Comparison of ENCODE assay signal across 1 cellular context in genomic region chr17:6712058-6712853, GRCh38.
A peak's percentile ranks its signal among the peaks of the same experiment; 100 is the strongest.
TF ChIP-seq lines count a peak whose summit lies in the region.

No MANE protein-coding gene starts in this region.

TF ChIP-seq in HepG2, 621 proteins besides CTCF, POLR2A, EP300 and RAD21 (continued from another document and continues in another):
- TF ChIP-seq RFX3 (CRISPR knock-in tag; IDR thresholded peaks at IDR 0.05), result no peak
- TF ChIP-seq ZNF513 (CRISPR knock-in tag; conservative IDR thresholded peaks at IDR 0.05), result no peak
- no peak for TF ChIP-seq NFIC (IDR thresholded peaks at IDR 0.05; ENCODE audit: low read length)
- no peak for TF ChIP-seq GATAD1 (CRISPR knock-in tag; IDR thresholded peaks at IDR 0.05)
- no peak; the same call in 1 of the 2 replicates for TF ChIP-seq TOE1 (CRISPR knock-in tag; IDR thresholded peaks at IDR 0.05)
- peak; percentile 82 for TF ChIP-seq TGIF2 (CRISPR knock-in tag; IDR thresholded peaks at IDR 0.05)
- TF ChIP-seq NR1H2 (CRISPR knock-in tag; IDR thresholded peaks at IDR 0.05; ENCODE audit: borderline replicate concordance, low read depth), result peak; percentile 55; the same call in 1 of the 2 replicates
- no peak for TF ChIP-seq IKZF5 (CRISPR knock-in tag; IDR thresholded peaks at IDR 0.05)
- no peak for TF ChIP-seq REST (IDR thresholded peaks at IDR 0.05; ENCODE audit: borderline replicate concordance in 1 of 2, low read depth in 1 of 2, low read length in 2 of 2)
- no peak for TF ChIP-seq GRHL1 (CRISPR knock-in tag; conservative IDR thresholded peaks at IDR 0.05)
- 0 out of 2 replicates have a peak, but pooled peaks have one; percentile 45 for TF ChIP-seq ZNF572 (CRISPR knock-in tag; IDR thresholded peaks at IDR 0.05)
- TF ChIP-seq KDM5B (CRISPR knock-in tag; IDR thresholded peaks at IDR 0.05; ENCODE audit: borderline replicate concordance), result no peak; the same call in 1 of the 2 replicates
- TF ChIP-seq TOPORS (CRISPR knock-in tag; IDR thresholded peaks at IDR 0.05), result no peak
- no peak for TF ChIP-seq RERE (CRISPR knock-in tag; IDR thresholded peaks at IDR 0.05; ENCODE audit: low read depth)
- peak; percentile 87 for TF ChIP-seq ZC3H4 (CRISPR knock-in tag; IDR thresholded peaks at IDR 0.05; ENCODE audit: borderline replicate concordance)
- TF ChIP-seq PBX2 (CRISPR knock-in tag; IDR thresholded peaks at IDR 0.05), result peak; percentile 36; the same call in 1 of the 2 replicates
- no peak for TF ChIP-seq NFIB (CRISPR knock-in tag; IDR thresholded peaks at IDR 0.05; ENCODE audit: borderline replicate concordance)
- TF ChIP-seq BORCS8-MEF2B (CRISPR knock-in tag; IDR thresholded peaks at IDR 0.05), result no peak; the same call in 1 of the 2 replicates
- no peak for TF ChIP-seq TFAP4 (IDR thresholded peaks at IDR 0.05; ENCODE audit: borderline replicate concordance, low read depth)
- no peak for TF ChIP-seq KLF9 (CRISPR knock-in tag; IDR thresholded peaks at IDR 0.05; ENCODE audit: low read depth)
- no peak for TF ChIP-seq HMG20B (CRISPR knock-in tag; conservative IDR thresholded peaks at IDR 0.05)
- peak; percentile 21; the same call in 1 of the 2 replicates for TF ChIP-seq TFDP2 (CRISPR knock-in tag; IDR thresholded peaks at IDR 0.05)
- no peak for TF ChIP-seq NFAT5 (CRISPR knock-in tag; IDR thresholded peaks at IDR 0.05)
- TF ChIP-seq ZNF670 (CRISPR knock-in tag; IDR thresholded peaks at IDR 0.05; ENCODE audit: borderline replicate concordance), result 0 out of 2 replicates have a peak, but pooled peaks have one; percentile 61
- TF ChIP-seq SP2 (CRISPR knock-in tag; IDR thresholded peaks at IDR 0.05), result 0 out of 2 replicates have a peak, but pooled peaks have one; percentile 11
- TF ChIP-seq ZNF296 (CRISPR knock-in tag; conservative IDR thresholded peaks at IDR 0.05), result no peak
- TF ChIP-seq YY1 (IDR thresholded peaks at IDR 0.05; ENCODE audit: insufficient read depth, insufficient replicate concordance, low read depth, low read length), result no peak
- TF ChIP-seq ERF (CRISPR knock-in tag; IDR thresholded peaks at IDR 0.05), result no peak; the same call in 1 of the 2 replicates
- TF ChIP-seq ZMAT3 (CRISPR knock-in tag; conservative IDR thresholded peaks at IDR 0.05), result no peak
